Comparison of ENCODE assay signal across 1 cellular context in the genomic region with DNA sequence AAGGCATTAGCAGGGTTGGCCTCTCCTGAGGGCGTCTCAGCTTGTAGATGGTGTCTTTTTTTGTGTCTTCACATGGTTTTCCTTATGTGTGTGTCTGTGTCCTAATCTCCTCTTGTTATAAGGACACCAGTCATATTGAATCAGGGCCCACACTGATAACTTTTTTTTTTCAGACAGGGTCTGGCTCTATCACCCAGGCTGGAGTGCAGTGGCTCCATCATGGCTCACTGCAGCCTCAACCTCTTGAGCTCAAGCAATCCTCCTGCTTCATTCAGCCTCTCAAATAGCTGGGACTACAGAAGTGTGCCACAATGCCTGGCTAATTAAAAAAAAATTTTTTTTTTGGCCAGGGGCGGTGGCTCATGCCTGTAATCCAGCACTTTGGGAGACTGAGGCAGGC.
TF ChIP-seq lines count a peak whose summit lies in the region.

No MANE protein-coding gene starts in this region.

TF ChIP-seq in GM23338, 12 proteins besides CTCF, POLR2A, EP300 and RAD21 (continued from another document):
- TF ChIP-seq, protein P1, sequence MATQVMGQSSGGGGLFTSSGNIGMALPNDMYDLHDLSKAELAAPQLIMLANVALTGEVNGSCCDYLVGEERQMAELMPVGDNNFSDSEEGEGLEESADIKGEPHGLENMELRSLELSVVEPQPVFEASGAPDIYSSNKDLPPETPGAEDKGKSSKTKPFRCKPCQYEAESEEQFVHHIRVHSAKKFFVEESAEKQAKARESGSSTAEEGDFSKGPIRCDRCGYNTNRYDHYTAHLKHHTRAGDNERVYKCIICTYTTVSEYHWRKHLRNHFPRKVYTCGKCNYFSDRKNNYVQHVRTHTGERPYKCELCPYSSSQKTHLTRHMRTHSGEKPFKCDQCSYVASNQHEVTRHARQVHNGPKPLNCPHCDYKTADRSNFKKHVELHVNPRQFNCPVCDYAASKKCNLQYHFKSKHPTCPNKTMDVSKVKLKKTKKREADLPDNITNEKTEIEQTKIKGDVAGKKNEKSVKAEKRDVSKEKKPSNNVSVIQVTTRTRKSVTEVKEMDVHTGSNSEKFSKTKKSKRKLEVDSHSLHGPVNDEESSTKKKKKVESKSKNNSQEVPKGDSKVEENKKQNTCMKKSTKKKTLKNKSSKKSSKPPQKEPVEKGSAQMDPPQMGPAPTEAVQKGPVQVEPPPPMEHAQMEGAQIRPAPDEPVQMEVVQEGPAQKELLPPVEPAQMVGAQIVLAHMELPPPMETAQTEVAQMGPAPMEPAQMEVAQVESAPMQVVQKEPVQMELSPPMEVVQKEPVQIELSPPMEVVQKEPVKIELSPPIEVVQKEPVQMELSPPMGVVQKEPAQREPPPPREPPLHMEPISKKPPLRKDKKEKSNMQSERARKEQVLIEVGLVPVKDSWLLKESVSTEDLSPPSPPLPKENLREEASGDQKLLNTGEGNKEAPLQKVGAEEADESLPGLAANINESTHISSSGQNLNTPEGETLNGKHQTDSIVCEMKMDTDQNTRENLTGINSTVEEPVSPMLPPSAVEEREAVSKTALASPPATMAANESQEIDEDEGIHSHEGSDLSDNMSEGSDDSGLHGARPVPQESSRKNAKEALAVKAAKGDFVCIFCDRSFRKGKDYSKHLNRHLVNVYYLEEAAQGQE (IDR thresholded peaks at IDR 0.05; ENCODE audit: unreplicated experiment): no peak
